In the genomic region with DNA sequence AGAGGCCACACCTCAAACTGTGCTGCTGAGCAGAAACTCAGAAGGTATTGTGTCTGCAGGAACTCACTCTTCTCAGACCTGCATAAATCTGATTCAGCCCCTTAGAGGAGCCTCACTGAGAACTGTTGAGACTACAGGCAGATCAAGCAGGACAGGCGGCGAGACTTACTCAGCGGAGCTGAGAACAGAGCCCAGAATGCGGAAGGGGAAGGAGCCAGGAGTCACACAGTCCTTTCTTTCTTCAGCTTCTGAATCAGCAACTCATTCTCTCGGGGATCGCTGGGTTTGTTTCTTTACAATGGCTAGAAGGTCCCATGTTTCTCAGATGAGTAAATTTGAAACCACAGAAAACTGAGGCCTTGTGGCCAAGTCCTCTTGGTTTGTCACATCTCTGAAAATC, we compare ENCODE assay signal across 8 cellular contexts. TPM values are rescaled to one million over a fixed set of nuclear protein-coding genes. Genes with fewer than 3 reads are reported as not detected.
DNase-seq lines count a peak whose midpoint lies in the region; ATAC-seq and TF ChIP-seq lines count a peak whose summit lies in the region.

No MANE protein-coding gene starts in this region.

- H3K27ac Mint-ChIP-seq in brain, result peak overlapping the region in 4 of 5 experiments; percentile 69 to 92 (median 80)

- no peaks in the 10 kb centered on the region for H3K9me3 ChIP-seq in suprapubic skin

- H3K4me3 Mint-ChIP-seq in brain, result peak overlapping the region in 3 of 5 experiments; percentile 23 to 29 (median 25)

- intact Hi-C loops in left colon (cut with DNase I, micrococcal nuclease), result no loop called here

- no peaks in the 10 kb centered on the region for H3K27me3 ChIP-seq in suprapubic skin

- TF ChIP-seq POLR2A in suprapubic skin (IDR thresholded peaks at IDR 0.05), result no peak

- H3K36me3 ChIP-seq in suprapubic skin, result no peaks in the 10 kb centered on the region

- H3K36me3 Mint-ChIP-seq in brain, result no peaks in the 10 kb centered on the region

- H3K4me1 Mint-ChIP-seq in brain, result peaks cover 63% of the 10 kb centered on the region

- peaks cover 81% of the 10 kb centered on the region for H3K4me1 ChIP-seq in suprapubic skin

- peak; percentile 67 for DNase-seq in GM10266 (ENCODE audit: extremely low spot score)
- peak; percentile 97 for DNase-seq in HT1080 (ENCODE audit: low read depth)
- DNase-seq in left colon, result peak; percentile 19 to 55
- DNase-seq in suprapubic skin (ENCODE audit: low spot score in 2 of 2), result peak in 1 of 2 donors; percentile 87
- no peak for DNase-seq in effector CD4-positive, alpha-beta T cell
- no peak for DNase-seq in cerebellar nuclear complex (lab: John Stamatoyannopoulos, UW)

- peak; percentile 96 for ATAC-seq in GM21529 (IDR thresholded peaks at IDR 0.05; ENCODE audit: unreplicated experiment)
- no peak for ATAC-seq in left colon

- 11% methylated on average over 6 of the region's 6 CpGs for WGBS in suprapubic skin

- TF ChIP-seq CTCF in GM10266 (IDR thresholded peaks at IDR 0.05; ENCODE audit: control insufficient read depth, insufficient read depth, low read depth, missing control alignments), result no peak
- no peak for TF ChIP-seq CTCF in brain (conservative IDR thresholded peaks at IDR 0.05)
- TF ChIP-seq CTCF in suprapubic skin (IDR thresholded peaks at IDR 0.05), result no peak

- no peaks in the 10 kb centered on the region for H3K27me3 Mint-ChIP-seq in brain

- H3K27ac ChIP-seq in suprapubic skin, result peak overlapping the region; percentile 83

- peaks cover 0 to 4% (median 0%) of the 10 kb centered on the region in 5 experiments for H3K9me3 Mint-ChIP-seq in brain

- no peak for TF ChIP-seq EP300 in suprapubic skin (IDR thresholded peaks at IDR 0.05)

- H3K4me3 ChIP-seq in suprapubic skin, result no peak overlapping the region

RNA-seq across cellular contexts. Expression of a gene that starts 23.0 kb away (rescaled TPM):
- total RNA-seq in HT1080 (2014; rRNA removed; shearing (Covaris generic)), result 58.8 and 248 TPM in 2 replicates
- 380 and 384 TPM in 2 replicates for polyA plus RNA-seq in HT1080 (2015; cell fraction: cytosol; rRNA removed)
- polyA plus RNA-seq in HT1080 (2015; cell fraction: nucleus; rRNA removed), result 358 and 396 TPM in 2 replicates
- polyA plus RNA-seq in brain (ENCODE audit: insufficient read depth, low read depth, low replicate concordance), result 11.7 TPM
- 1,000 to 10,000 TPM in 1 of 2 donors, 100 to 1,000 TPM in 1; 459 to 1,135 TPM for total RNA-seq in left colon
- total RNA-seq in suprapubic skin, result 1,000 to 10,000 TPM in 2 of 4 donors, 100 to 1,000 TPM in 2; 569 to 2,226 (median 1,259) TPM

Comparison
In these comparisons a context has a peak if more than half of its experiments do, and no peak if none do; other contexts are left out.
1. DNase-seq: peak in GM10266 (single experiment), HT1080 (single experiment) and left colon (2 of 2); none in effector CD4-positive, alpha-beta T cell (single experiment) and cerebellar nuclear complex (0 of 2).